ENCODE assay signal across 12 cellular contexts in the genomic region with DNA sequence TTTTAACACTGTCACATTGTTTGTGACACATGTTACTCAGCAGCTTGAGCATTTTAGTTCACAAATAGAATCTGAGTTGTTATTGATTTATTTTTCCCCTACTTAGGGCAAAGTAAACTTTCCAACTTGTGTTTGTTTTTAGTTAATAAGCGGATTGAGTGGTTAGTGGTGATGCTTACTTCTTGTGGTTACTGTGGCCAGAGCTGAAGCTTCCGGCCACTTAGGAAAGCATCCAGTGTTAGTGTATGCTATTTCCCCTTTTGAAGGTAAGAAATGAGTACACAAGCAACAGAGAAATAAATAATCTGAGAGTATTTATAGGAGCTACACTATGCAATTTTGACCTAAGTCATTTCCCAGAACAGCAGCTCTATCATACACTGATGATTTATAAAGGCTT.
DNase-seq lines count a peak whose midpoint lies in the region; ATAC-seq and TF ChIP-seq lines count a peak whose summit lies in the region.
"Had no signal": no experiment of that assay in that cellular context is flagged by ENCODE, and none has a peak within 500 bp of the region (broad histone marks: within the 10 kb centered on the region; RNA-seq: fewer than 3 reads in every experiment).

No MANE protein-coding gene starts in this region.

- no peak overlapping the region for H3K27ac Mint-ChIP-seq in progenitor cell of endocrine pancreas
- H3K27ac Mint-ChIP-seq: activated B cell treated with CpG ODN at 0.5 μM for 24 hours had no signal

- H2AFZ ChIP-seq in Karpas-422 (ENCODE audit: low read length): no peak overlapping the region

- no peak overlapping the region for H3K4me3 ChIP-seq in astrocyte of the spinal cord (ENCODE audit: low read depth, low read length)
- H3K4me3 ChIP-seq in Karpas-422 (ENCODE audit: low read length): no peak overlapping the region
- no peak overlapping the region for H3K4me3 ChIP-seq in esophagus squamous epithelium

- H3K9me3 ChIP-seq in Karpas-422 (ENCODE audit: low read length): peaks cover 46% of the 10 kb centered on the region
- no peaks in the 10 kb centered on the region for H3K9me3 ChIP-seq in esophagus squamous epithelium

- 46% methylated on average over 2 of the region's 2 CpGs for WGBS in esophagus squamous epithelium, 2 donors

- no peak overlapping the region for H3K4me3 Mint-ChIP-seq in progenitor cell of endocrine pancreas (ENCODE audit: low read depth)
- H3K4me3 Mint-ChIP-seq: activated B cell treated with CpG ODN at 0.5 μM for 24 hours had no signal

- H3K27ac ChIP-seq in Karpas-422 (ENCODE audit: low read length) (no peak overlapping the region), esophagus squamous epithelium (no peak overlapping the region)

- H3K79me2 ChIP-seq in Karpas-422 (ENCODE audit: low read length): no peaks in the 10 kb centered on the region

- H3K4me1 ChIP-seq in Karpas-422 (ENCODE audit: low read length) (no peaks in the 10 kb centered on the region), esophagus squamous epithelium (no peaks in the 10 kb centered on the region)

- ATAC-seq in GM18868 (IDR thresholded peaks at IDR 0.05; ENCODE audit: unreplicated experiment): peak; percentile 86
- ATAC-seq in HG02571 (IDR thresholded peaks at IDR 0.05; ENCODE audit: unreplicated experiment): peak; percentile 84
- ATAC-seq in HG03469 (IDR thresholded peaks at IDR 0.05; ENCODE audit: unreplicated experiment): peak; percentile 50
- ATAC-seq in SK-N-SH treated with all-trans-retinoic acid at 6 μM for 48 hours: no peak

- no peaks in the 10 kb centered on the region for H3K27me3 Mint-ChIP-seq in progenitor cell of endocrine pancreas
- H3K27me3 Mint-ChIP-seq: activated B cell treated with CpG ODN at 0.5 μM for 24 hours had no signal

- intact Hi-C loops in esophagus squamous epithelium (cut with DNase I): no loop called here

- TF ChIP-seq CTCF in astrocyte of the spinal cord (IDR thresholded peaks at IDR 0.05; ENCODE audit: low read depth, low read length) (no peak), progenitor cell of endocrine pancreas (IDR thresholded peaks at IDR 0.05; ENCODE audit: unreplicated experiment) (no peak), esophagus squamous epithelium (IDR thresholded peaks at IDR 0.05) (no peak)

- no peak overlapping the region for H3K4me2 ChIP-seq in Karpas-422 (ENCODE audit: low read depth, low read length, poor library complexity, severe bottlenecking)

- no peaks in the 10 kb centered on the region for H4K20me1 ChIP-seq in Karpas-422 (ENCODE audit: insufficient read depth, low read depth, low read length)

- no peak overlapping the region for H3K9ac ChIP-seq in Karpas-422 (ENCODE audit: low read length)

- H3K27me3 ChIP-seq in Karpas-422 (ENCODE audit: low read length): no peaks in the 10 kb centered on the region
- H3K27me3 ChIP-seq in esophagus squamous epithelium: no peaks in the 10 kb centered on the region

- DNase-seq in astrocyte of the spinal cord (ENCODE audit: low read depth, low spot score) (peak; percentile 3), Karpas-422 (no peak), progenitor cell of endocrine pancreas (ENCODE audit: low spot score, unreplicated experiment) (no peak), esophagus squamous epithelium (lab: John Stamatoyannopoulos, UW) (no peak)
- DNase-seq: activated B cell treated with CpG ODN at 0.5 μM for 24 hours, mesendoderm, NCI-H226, substantia nigra had no signal

- peaks cover 11% of the 10 kb centered on the region for H3K4me1 Mint-ChIP-seq in progenitor cell of endocrine pancreas (ENCODE audit: low read depth)
- H3K4me1 Mint-ChIP-seq: activated B cell treated with CpG ODN at 0.5 μM for 24 hours had no signal

- in situ Hi-C loops in astrocyte of the spinal cord (cut with HindIII; ENCODE audit: low sequenced_read_pairs): no loop called here

- TF ChIP-seq POLR2A in esophagus squamous epithelium (IDR thresholded peaks at IDR 0.05): no peak

- H3K36me3 ChIP-seq in Karpas-422 (ENCODE audit: insufficient read depth, low read length) (no peaks in the 10 kb centered on the region), esophagus squamous epithelium (no peaks in the 10 kb centered on the region)

- H3K9me2 ChIP-seq in Karpas-422 (replicated peaks; ENCODE audit: insufficient read depth, low read length): no peaks in the 10 kb centered on the region

- no peaks in the 10 kb centered on the region for H3K36me3 Mint-ChIP-seq in progenitor cell of endocrine pancreas (ENCODE audit: insufficient read depth)

- H3K9me3 Mint-ChIP-seq in progenitor cell of endocrine pancreas (ENCODE audit: low read depth): peaks cover 26% of the 10 kb centered on the region

TF ChIP-seq in SK-N-SH treated with all-trans-retinoic acid at 6 μM for 48 hours, 23 proteins besides CTCF, POLR2A, EP300 and RAD21:
- no peak for TF ChIP-seq ZC3H10 (CRISPR knock-in tag; IDR thresholded peaks at IDR 0.05)
- no peak for TF ChIP-seq SNAI2 (CRISPR knock-in tag; IDR thresholded peaks at IDR 0.05)
- TF ChIP-seq ZNF70 (CRISPR knock-in tag; IDR thresholded peaks at IDR 0.05): no peak
- TF ChIP-seq, protein P1, sequence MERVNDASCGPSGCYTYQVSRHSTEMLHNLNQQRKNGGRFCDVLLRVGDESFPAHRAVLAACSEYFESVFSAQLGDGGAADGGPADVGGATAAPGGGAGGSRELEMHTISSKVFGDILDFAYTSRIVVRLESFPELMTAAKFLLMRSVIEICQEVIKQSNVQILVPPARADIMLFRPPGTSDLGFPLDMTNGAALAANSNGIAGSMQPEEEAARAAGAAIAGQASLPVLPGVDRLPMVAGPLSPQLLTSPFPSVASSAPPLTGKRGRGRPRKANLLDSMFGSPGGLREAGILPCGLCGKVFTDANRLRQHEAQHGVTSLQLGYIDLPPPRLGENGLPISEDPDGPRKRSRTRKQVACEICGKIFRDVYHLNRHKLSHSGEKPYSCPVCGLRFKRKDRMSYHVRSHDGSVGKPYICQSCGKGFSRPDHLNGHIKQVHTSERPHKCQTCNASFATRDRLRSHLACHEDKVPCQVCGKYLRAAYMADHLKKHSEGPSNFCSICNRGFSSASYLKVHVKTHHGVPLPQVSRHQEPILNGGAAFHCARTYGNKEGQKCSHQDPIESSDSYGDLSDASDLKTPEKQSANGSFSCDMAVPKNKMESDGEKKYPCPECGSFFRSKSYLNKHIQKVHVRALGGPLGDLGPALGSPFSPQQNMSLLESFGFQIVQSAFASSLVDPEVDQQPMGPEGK (CRISPR knock-in tag; IDR thresholded peaks at IDR 0.05; ENCODE audit: borderline replicate concordance): no peak
- TF ChIP-seq ZNF8 (CRISPR knock-in tag; IDR thresholded peaks at IDR 0.05): no peak
- TF ChIP-seq, protein P2, sequence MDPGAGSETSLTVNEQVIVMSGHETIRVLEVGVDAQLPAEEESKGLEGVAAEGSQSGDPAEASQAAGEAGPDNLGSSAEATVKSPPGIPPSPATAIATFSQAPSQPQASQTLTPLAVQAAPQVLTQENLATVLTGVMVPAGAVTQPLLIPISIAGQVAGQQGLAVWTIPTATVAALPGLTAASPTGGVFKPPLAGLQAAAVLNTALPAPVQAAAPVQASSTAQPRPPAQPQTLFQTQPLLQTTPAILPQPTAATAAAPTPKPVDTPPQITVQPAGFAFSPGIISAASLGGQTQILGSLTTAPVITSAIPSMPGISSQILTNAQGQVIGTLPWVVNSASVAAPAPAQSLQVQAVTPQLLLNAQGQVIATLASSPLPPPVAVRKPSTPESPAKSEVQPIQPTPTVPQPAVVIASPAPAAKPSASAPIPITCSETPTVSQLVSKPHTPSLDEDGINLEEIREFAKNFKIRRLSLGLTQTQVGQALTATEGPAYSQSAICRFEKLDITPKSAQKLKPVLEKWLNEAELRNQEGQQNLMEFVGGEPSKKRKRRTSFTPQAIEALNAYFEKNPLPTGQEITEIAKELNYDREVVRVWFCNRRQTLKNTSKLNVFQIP (CRISPR knock-in tag; IDR thresholded peaks at IDR 0.05; ENCODE audit: borderline replicate concordance, low read depth): no peak
- no peak for TF ChIP-seq TOX (CRISPR knock-in tag; IDR thresholded peaks at IDR 0.05; ENCODE audit: borderline replicate concordance)
